Comparison of ENCODE assay signal across 8 cellular contexts in genomic region chr9:99906403-99907207, GRCh38. TPM values are rescaled to one million over a fixed set of nuclear protein-coding genes. Genes with fewer than 3 reads are reported as not detected.
DNase-seq lines count a peak whose midpoint lies in the region; ATAC-seq and TF ChIP-seq lines count a peak whose summit lies in the region.

Gene STX17, plus strand, starts transcription at chr9:99906654. Its CDS starts 8,586 bp downstream, at chr9:99915240.

- H3K4me3 ChIP-seq in CD4-positive, alpha-beta memory T cell (ENCODE audit: low read length in 2 of 2), result peak within 1 kb of the TSS; percentile 26 to 90

- peak; percentile 85 to 92 (median 88) for DNase-seq in CD4-positive, alpha-beta memory T cell
- DNase-seq in NOMO-1 treated with dmso at 0.1 percent for 144 hours (lab: John Stamatoyannopoulos, UW; ENCODE audit: unreplicated experiment) (peak; percentile 45), endothelial cell (ENCODE audit: low spot score) (peak; percentile 85), midbrain (lab: John Stamatoyannopoulos, UW) (peak; percentile 83)
- peak; percentile 49 for DNase-seq in activated CD8-positive, alpha-beta memory T cell treated with anti-CD3 and anti-CD28 coated beads, Interleukin-2, amount 50 U/mL, for 24 hours (ENCODE audit: extremely low read depth)
- DNase-seq in stimulated activated CD8-positive, alpha-beta memory T cell treated with anti-CD3 and anti-CD28 coated beads, Interleukin-2, amount 100 ng/mL, for 1 hour (ENCODE audit: low read depth in 2 of 2), result peak; percentile 75 to 77

- H3K27me3 Mint-ChIP-seq in CD4-positive, alpha-beta memory T cell, result no peaks in the 10 kb centered on the region
- H3K27me3 Mint-ChIP-seq in endothelial cell (ENCODE audit: unreplicated experiment), result peaks cover 11% of the 10 kb centered on the region

- H3K27ac Mint-ChIP-seq in CD4-positive, alpha-beta memory T cell, result peak within 1 kb of the TSS; percentile 99 to 100 (median 99)
- peak within 1 kb of the TSS; percentile 93 for H3K27ac Mint-ChIP-seq in endothelial cell (ENCODE audit: unreplicated experiment)

- intact Hi-C loops in CD4-positive, alpha-beta memory T cell (cut with micrococcal nuclease), result loop anchor here (1.0 to 5.0 kb wide), 3 partner anchors 87 to 691 kb away; partner anchors contain the start of genes ERP44 and INVS

- no peaks in the 10 kb centered on the region for H3K9me3 ChIP-seq in CD4-positive, alpha-beta memory T cell (ENCODE audit: control insufficient read depth in 1 of 2, low read length in 2 of 2)

- H3K9me3 Mint-ChIP-seq in CD4-positive, alpha-beta memory T cell, result no peaks in the 10 kb centered on the region
- H3K9me3 Mint-ChIP-seq in endothelial cell (ENCODE audit: unreplicated experiment), result no peaks in the 10 kb centered on the region

- H3K27me3 ChIP-seq in CD4-positive, alpha-beta memory T cell (ENCODE audit: insufficient read depth, low read length), result no peaks in the 10 kb centered on the region

- TF ChIP-seq CTCF in endothelial cell (IDR thresholded peaks at IDR 0.05; ENCODE audit: unreplicated experiment), result no peak

- peaks cover 26 to 44% (median 34%) of the 10 kb centered on the region in 4 donors for H3K4me1 Mint-ChIP-seq in CD4-positive, alpha-beta memory T cell
- peaks cover 22% of the 10 kb centered on the region for H3K4me1 Mint-ChIP-seq in endothelial cell (ENCODE audit: unreplicated experiment)

- POLR2A ChIA-PET in CD4-positive, alpha-beta memory T cell (lab: Charles Lee; ENCODE audit: partially characterized antibody), result interaction anchor here (0.7 to 2.7 kb wide), 10 partner anchors 11 to 505 kb away, joined by 3 to 58 read pairs (median 3); partner anchors contain the start of genes ERP44, INVS and NR4A3

- peak within 1 kb of the TSS; percentile 96 for H3K27ac ChIP-seq in CD4-positive, alpha-beta memory T cell (ENCODE audit: low read depth, low read length)

- CTCF ChIA-PET in CD4-positive, alpha-beta memory T cell (lab: Charles Lee; ENCODE audit: partially characterized antibody), result interaction anchor here (0.7 to 3.0 kb wide), 6 partner anchors 22 to 96 kb away, joined by 3 to 12 read pairs (median 3); no protein-coding TSS in a partner anchor

- ATAC-seq in GM19397 (IDR thresholded peaks at IDR 0.05; ENCODE audit: unreplicated experiment), result peak; percentile 89
- ATAC-seq in HG03571 (IDR thresholded peaks at IDR 0.05; ENCODE audit: unreplicated experiment), result peak; percentile 87

- H3K4me1 ChIP-seq in CD4-positive, alpha-beta memory T cell (ENCODE audit: insufficient read depth, low read length), result peaks cover 26% of the 10 kb centered on the region

- no peaks in the 10 kb centered on the region for H3K36me3 ChIP-seq in CD4-positive, alpha-beta memory T cell (ENCODE audit: insufficient read depth, low read length)

- H3K4me3 Mint-ChIP-seq in CD4-positive, alpha-beta memory T cell, result peak within 1 kb of the TSS; percentile 96 to 100 (median 98)
- peak within 1 kb of the TSS; percentile 98 for H3K4me3 Mint-ChIP-seq in endothelial cell (ENCODE audit: unreplicated experiment)

- H3K36me3 Mint-ChIP-seq in CD4-positive, alpha-beta memory T cell, result peaks cover 8 to 15% of the 10 kb centered on the region in 2 donors
- H3K36me3 Mint-ChIP-seq in endothelial cell (ENCODE audit: low read depth, unreplicated experiment), result peaks cover 3% of the 10 kb centered on the region

RNA-seq across cellular contexts. Expression of gene STX17, which starts in this region (rescaled TPM):
- total RNA-seq in CD4-positive, alpha-beta memory T cell, result 10 to 100 TPM; 52.2 to 61.5 TPM
- polyA plus RNA-seq in CD4-positive, alpha-beta memory T cell, result 10 to 100 TPM; 18.8 to 30.0 TPM
- total RNA-seq in endothelial cell (ENCODE audit: unreplicated experiment), result 28.5 TPM

Comparison
In these comparisons a context has a peak if more than half of its experiments do, and no peak if none do; other contexts are left out.
1. Peak in every context shown above with its lines: DNase-seq, ATAC-seq, H3K4me3 ChIP-seq and H3K27ac ChIP-seq.